1 cellular context compared by ENCODE assay signal in genomic region chr11:117022526-117022925, GRCh38.
TF ChIP-seq lines count a peak whose summit lies in the region.

No MANE protein-coding gene starts in this region.

TF ChIP-seq in HepG2, 621 proteins besides CTCF, POLR2A, EP300 and RAD21 (continued from another document):
- TF ChIP-seq ATM (IDR thresholded peaks at IDR 0.05; ENCODE audit: borderline replicate concordance) = no peak
- no peak for TF ChIP-seq MLXIP (CRISPR knock-in tag; IDR thresholded peaks at IDR 0.05; ENCODE audit: borderline replicate concordance)
- no peak for TF ChIP-seq HIVEP1 (CRISPR knock-in tag; IDR thresholded peaks at IDR 0.05)
- no peak for TF ChIP-seq ZNF784 (CRISPR knock-in tag; IDR thresholded peaks at IDR 0.05; ENCODE audit: borderline replicate concordance)
- no peak for TF ChIP-seq ZNF737 (CRISPR knock-in tag; IDR thresholded peaks at IDR 0.05; ENCODE audit: borderline replicate concordance)
- TF ChIP-seq ZNF850 (CRISPR knock-in tag; conservative IDR thresholded peaks at IDR 0.05) = no peak
TF ChIP-seq in HepG2: peak in this region for 0.
